1 cellular context compared by ENCODE assay signal in the genomic region with DNA sequence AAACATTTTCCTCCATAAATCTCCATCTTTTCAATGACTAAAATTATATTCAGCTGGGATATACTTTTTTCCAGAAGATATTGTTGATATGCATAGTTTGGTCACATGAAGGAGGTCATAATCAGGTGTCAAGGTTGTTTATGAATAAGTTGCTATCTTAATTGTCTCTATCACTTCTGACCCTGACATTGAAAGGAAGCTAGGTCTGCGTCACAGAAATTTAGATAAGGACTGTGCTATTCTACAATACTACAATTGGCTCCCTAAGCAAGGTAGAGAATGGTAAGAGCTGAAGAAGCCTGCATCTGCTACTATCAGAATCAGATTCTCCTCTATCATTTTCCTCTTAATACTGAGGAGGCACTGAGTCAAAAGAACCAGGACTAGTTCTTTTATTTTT.
TF ChIP-seq lines count a peak whose summit lies in the region.

No MANE protein-coding gene starts in this region.

TF ChIP-seq in endothelial cell of umbilical vein, 7 proteins besides CTCF, POLR2A, EP300 and RAD21 (continued from another document):
- TF ChIP-seq POLR2AphosphoS5 (IDR thresholded peaks at IDR 0.05; ENCODE audit: insufficient read depth, low read depth, low read length), result no peak
